Comparison of ENCODE assay signal across 1 cellular context in the genomic region with DNA sequence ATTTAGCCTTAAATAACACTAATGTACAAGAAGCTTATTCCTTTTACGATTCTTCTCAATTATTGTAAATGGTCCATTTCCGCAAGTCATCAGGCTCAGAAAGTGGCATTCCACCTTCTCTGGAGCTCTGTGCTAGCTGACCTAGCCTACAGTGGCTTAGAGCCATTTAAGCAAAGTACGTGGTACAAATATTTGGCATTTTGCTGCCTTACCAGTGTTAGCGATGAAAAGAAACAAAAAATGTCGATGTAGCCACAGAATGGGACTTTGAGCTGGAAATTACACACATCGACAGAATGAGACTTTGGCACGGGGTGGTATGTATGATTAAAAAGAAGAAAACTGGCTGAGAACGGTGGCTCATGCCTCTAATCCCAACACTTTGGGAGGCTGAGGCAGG.
A peak's percentile ranks its signal among the peaks of the same experiment; 100 is the strongest.
TF ChIP-seq lines count a peak whose summit lies in the region.

No MANE protein-coding gene starts in this region.

TF ChIP-seq in HepG2, 621 proteins besides CTCF, POLR2A, EP300 and RAD21 (continued from another document):
- TF ChIP-seq, protein P1, sequence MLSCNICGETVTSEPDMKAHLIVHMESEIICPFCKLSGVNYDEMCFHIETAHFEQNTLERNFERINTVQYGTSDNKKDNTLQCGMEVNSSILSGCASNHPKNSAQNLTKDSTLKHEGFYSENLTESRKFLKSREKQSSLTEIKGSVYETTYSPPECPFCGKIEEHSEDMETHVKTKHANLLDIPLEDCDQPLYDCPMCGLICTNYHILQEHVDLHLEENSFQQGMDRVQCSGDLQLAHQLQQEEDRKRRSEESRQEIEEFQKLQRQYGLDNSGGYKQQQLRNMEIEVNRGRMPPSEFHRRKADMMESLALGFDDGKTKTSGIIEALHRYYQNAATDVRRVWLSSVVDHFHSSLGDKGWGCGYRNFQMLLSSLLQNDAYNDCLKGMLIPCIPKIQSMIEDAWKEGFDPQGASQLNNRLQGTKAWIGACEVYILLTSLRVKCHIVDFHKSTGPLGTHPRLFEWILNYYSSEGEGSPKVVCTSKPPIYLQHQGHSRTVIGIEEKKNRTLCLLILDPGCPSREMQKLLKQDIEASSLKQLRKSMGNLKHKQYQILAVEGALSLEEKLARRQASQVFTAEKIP (CRISPR knock-in tag; IDR thresholded peaks at IDR 0.05; ENCODE audit: borderline replicate concordance), result no peak
- TF ChIP-seq NFATC3 (CRISPR knock-in tag; IDR thresholded peaks at IDR 0.05), result no peak
- TF ChIP-seq GABPB1 (CRISPR knock-in tag; IDR thresholded peaks at IDR 0.05), result no peak
- TF ChIP-seq, protein P2, sequence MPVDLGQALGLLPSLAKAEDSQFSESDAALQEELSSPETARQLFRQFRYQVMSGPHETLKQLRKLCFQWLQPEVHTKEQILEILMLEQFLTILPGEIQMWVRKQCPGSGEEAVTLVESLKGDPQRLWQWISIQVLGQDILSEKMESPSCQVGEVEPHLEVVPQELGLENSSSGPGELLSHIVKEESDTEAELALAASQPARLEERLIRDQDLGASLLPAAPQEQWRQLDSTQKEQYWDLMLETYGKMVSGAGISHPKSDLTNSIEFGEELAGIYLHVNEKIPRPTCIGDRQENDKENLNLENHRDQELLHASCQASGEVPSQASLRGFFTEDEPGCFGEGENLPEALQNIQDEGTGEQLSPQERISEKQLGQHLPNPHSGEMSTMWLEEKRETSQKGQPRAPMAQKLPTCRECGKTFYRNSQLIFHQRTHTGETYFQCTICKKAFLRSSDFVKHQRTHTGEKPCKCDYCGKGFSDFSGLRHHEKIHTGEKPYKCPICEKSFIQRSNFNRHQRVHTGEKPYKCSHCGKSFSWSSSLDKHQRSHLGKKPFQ (CRISPR knock-in tag; IDR thresholded peaks at IDR 0.05; ENCODE audit: insufficient replicate concordance), result no peak
- TF ChIP-seq ZNF354B (CRISPR knock-in tag; IDR thresholded peaks at IDR 0.05), result no peak
- no peak for TF ChIP-seq KLF13 (CRISPR knock-in tag; IDR thresholded peaks at IDR 0.05)
- TF ChIP-seq ZBTB7B (CRISPR knock-in tag; IDR thresholded peaks at IDR 0.05), result no peak
- TF ChIP-seq, protein P3, sequence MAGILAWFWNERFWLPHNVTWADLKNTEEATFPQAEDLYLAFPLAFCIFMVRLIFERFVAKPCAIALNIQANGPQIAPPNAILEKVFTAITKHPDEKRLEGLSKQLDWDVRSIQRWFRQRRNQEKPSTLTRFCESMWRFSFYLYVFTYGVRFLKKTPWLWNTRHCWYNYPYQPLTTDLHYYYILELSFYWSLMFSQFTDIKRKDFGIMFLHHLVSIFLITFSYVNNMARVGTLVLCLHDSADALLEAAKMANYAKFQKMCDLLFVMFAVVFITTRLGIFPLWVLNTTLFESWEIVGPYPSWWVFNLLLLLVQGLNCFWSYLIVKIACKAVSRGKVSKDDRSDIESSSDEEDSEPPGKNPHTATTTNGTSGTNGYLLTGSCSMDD (CRISPR knock-in tag; IDR thresholded peaks at IDR 0.05), result no peak
- TF ChIP-seq HNF4A (CRISPR knock-in tag; IDR thresholded peaks at IDR 0.05), result peak; percentile 80
- TF ChIP-seq FOXC1 (CRISPR knock-in tag; IDR thresholded peaks at IDR 0.05; ENCODE audit: borderline replicate concordance), result no peak
- TF ChIP-seq, protein P4, sequence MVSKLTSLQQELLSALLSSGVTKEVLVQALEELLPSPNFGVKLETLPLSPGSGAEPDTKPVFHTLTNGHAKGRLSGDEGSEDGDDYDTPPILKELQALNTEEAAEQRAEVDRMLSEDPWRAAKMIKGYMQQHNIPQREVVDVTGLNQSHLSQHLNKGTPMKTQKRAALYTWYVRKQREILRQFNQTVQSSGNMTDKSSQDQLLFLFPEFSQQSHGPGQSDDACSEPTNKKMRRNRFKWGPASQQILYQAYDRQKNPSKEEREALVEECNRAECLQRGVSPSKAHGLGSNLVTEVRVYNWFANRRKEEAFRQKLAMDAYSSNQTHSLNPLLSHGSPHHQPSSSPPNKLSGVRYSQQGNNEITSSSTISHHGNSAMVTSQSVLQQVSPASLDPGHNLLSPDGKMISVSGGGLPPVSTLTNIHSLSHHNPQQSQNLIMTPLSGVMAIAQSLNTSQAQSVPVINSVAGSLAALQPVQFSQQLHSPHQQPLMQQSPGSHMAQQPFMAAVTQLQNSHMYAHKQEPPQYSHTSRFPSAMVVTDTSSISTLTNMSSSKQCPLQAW (CRISPR knock-in tag; IDR thresholded peaks at IDR 0.05), result no peak
- no peak for TF ChIP-seq POLR2AphosphoS2 (IDR thresholded peaks at IDR 0.05; ENCODE audit: low read depth, low read length)
- no peak for TF ChIP-seq ELF3 (CRISPR knock-in tag; IDR thresholded peaks at IDR 0.05)
- no peak for TF ChIP-seq MAFF (IDR thresholded peaks at IDR 0.05; ENCODE audit: low read depth, low read length)
- no peak for TF ChIP-seq WIZ (CRISPR knock-in tag; IDR thresholded peaks at IDR 0.05)
- TF ChIP-seq, protein P5, sequence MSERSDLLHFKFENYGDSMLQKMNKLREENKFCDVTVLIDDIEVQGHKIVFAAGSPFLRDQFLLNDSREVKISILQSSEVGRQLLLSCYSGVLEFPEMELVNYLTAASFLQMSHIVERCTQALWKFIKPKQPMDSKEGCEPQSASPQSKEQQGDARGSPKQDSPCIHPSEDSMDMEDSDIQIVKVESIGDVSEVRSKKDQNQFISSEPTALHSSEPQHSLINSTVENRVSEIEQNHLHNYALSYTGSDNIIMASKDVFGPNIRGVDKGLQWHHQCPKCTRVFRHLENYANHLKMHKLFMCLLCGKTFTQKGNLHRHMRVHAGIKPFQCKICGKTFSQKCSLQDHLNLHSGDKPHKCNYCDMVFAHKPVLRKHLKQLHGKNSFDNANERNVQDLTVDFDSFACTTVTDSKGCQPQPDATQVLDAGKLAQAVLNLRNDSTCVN (CRISPR knock-in tag; IDR thresholded peaks at IDR 0.05; ENCODE audit: borderline replicate concordance), result no peak
- TF ChIP-seq, protein P6, sequence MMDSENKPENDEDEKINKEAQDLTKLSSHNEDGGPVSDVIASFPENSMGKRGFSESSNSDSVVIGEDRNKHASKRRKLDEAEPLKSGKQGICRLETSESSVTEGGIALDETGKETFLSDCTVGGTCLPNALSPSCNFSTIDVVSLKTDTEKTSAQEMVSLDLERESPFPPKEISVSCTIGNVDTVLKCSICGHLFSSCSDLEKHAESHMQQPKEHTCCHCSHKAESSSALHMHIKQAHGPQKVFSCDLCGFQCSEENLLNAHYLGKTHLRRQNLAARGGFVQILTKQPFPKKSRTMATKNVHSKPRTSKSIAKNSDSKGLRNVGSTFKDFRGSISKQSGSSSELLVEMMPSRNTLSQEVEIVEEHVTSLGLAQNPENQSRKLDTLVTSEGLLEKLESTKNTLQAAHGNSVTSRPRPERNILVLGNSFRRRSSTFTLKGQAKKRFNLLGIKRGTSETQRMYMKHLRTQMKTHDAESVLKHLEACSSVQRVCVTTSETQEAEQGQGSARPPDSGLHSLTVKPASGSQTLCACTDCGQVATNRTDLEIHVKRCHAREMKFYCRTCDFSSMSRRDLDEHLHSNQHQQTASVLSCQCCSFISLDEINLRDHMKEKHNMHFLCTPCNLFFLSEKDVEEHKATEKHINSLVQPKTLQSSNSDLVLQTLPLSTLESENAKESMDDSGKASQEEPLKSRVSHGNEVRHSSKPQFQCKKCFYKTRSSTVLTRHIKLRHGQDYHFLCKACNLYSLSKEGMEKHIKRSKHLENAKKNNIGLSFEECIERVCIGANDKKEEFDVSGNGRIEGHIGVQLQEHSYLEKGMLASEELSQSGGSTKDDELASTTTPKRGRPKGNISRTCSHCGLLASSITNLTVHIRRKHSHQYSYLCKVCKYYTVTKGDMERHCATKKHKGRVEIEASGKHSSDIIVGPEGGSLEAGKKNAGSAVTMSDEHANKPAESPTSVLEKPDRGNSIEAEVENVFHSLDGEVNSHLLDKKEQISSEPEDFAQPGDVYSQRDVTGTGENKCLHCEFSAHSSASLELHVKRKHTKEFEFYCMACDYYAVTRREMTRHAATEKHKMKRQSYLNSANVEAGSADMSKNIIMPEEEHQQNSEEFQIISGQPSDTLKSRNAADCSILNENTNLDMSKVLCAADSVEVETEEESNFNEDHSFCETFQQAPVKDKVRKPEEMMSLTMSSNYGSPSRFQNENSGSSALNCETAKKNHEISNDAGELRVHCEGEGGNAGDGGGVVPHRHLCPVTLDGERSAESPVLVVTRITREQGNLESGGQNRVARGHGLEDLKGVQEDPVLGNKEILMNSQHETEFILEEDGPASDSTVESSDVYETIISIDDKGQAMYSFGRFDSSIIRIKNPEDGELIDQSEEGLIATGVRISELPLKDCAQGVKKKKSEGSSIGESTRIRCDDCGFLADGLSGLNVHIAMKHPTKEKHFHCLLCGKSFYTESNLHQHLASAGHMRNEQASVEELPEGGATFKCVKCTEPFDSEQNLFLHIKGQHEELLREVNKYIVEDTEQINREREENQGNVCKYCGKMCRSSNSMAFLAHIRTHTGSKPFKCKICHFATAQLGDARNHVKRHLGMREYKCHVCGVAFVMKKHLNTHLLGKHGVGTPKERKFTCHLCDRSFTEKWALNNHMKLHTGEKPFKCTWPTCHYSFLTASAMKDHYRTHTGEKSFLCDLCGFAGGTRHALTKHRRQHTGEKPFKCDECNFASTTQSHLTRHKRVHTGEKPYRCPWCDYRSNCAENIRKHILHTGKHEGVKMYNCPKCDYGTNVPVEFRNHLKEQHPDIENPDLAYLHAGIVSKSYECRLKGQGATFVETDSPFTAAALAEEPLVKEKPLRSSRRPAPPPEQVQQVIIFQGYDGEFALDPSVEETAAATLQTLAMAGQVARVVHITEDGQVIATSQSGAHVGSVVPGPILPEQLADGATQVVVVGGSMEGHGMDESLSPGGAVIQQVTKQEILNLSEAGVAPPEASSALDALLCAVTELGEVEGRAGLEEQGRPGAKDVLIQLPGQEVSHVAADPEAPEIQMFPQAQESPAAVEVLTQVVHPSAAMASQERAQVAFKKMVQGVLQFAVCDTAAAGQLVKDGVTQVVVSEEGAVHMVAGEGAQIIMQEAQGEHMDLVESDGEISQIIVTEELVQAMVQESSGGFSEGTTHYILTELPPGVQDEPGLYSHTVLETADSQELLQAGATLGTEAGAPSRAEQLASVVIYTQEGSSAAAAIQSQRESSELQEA (CRISPR knock-in tag; IDR thresholded peaks at IDR 0.05; ENCODE audit: not compliant biosample characterization), result no peak
- TF ChIP-seq, protein P7, sequence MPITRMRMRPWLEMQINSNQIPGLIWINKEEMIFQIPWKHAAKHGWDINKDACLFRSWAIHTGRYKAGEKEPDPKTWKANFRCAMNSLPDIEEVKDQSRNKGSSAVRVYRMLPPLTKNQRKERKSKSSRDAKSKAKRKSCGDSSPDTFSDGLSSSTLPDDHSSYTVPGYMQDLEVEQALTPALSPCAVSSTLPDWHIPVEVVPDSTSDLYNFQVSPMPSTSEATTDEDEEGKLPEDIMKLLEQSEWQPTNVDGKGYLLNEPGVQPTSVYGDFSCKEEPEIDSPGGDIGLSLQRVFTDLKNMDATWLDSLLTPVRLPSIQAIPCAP (CRISPR knock-in tag; IDR thresholded peaks at IDR 0.05; ENCODE audit: low read depth), result no peak
- TF ChIP-seq ZNF552 (CRISPR knock-in tag; IDR thresholded peaks at IDR 0.05; ENCODE audit: borderline replicate concordance), result no peak
- no peak for TF ChIP-seq TOPORS (CRISPR knock-in tag; IDR thresholded peaks at IDR 0.05)
- no peak for TF ChIP-seq PLRG1 (conservative IDR thresholded peaks at IDR 0.05)
- TF ChIP-seq MAF1 (CRISPR knock-in tag; IDR thresholded peaks at IDR 0.05; ENCODE audit: borderline replicate concordance), result no peak
- TF ChIP-seq ZNF766 (CRISPR knock-in tag; IDR thresholded peaks at IDR 0.05; ENCODE audit: borderline replicate concordance), result no peak
- TF ChIP-seq ZNF570 (CRISPR knock-in tag; IDR thresholded peaks at IDR 0.05; ENCODE audit: borderline replicate concordance), result no peak
TF ChIP-seq in HepG2: peak in this region for 10.
